In genomic region chr7:35828817-35829216, GRCh38 we compare ENCODE assay signal across 1 cellular context.
TF ChIP-seq lines count a peak whose summit lies in the region.

No MANE protein-coding gene starts in this region.

TF ChIP-seq in H1, 55 proteins besides CTCF, POLR2A, EP300 and RAD21 (continued from another document):
- TF ChIP-seq GABPA (IDR thresholded peaks at IDR 0.05; ENCODE audit: borderline replicate concordance, insufficient read depth, low read length) (no peak), HDAC6 (IDR thresholded peaks at IDR 0.05; ENCODE audit: low read depth, low read length) (no peak), YY1 (IDR thresholded peaks at IDR 0.05; ENCODE audit: low read depth, low read length) (no peak), HDAC2 (IDR thresholded peaks at IDR 0.05; ENCODE audit: borderline replicate concordance in 1 of 2, low read depth in 2 of 2, low read length in 2 of 2) (no peak), SP1 (IDR thresholded peaks at IDR 0.05; ENCODE audit: low read depth, low read length) (no peak), SRF (IDR thresholded peaks at IDR 0.05; ENCODE audit: low read depth, low read length) (no peak), RFX5 (IDR thresholded peaks at IDR 0.05; ENCODE audit: borderline replicate concordance, low read depth, low read length) (no peak), ASH2L (IDR thresholded peaks at IDR 0.05; ENCODE audit: low read length) (no peak), RNF2 (IDR thresholded peaks at IDR 0.05; ENCODE audit: borderline replicate concordance, low read depth, low read length, missing control alignments, poor library complexity, severe bottlenecking) (no peak), CHD1 (IDR thresholded peaks at IDR 0.05; ENCODE audit: low read depth, low read length) (no peak), TCF12 (IDR thresholded peaks at IDR 0.05; ENCODE audit: low read depth, low read length) (no peak), KDM1A (IDR thresholded peaks at IDR 0.05; ENCODE audit: borderline replicate concordance, low read length) (no peak), TAF1 (IDR thresholded peaks at IDR 0.05; ENCODE audit: low read depth, low read length) (no peak), ATF2 (IDR thresholded peaks at IDR 0.05; ENCODE audit: low read length) (no peak), KDM5A (IDR thresholded peaks at IDR 0.05; ENCODE audit: low read length) (no peak)
